In genomic region chr7:114084381-114085312, GRCh38 we compare ENCODE assay signal across 8 cellular contexts.
A peak's percentile ranks its signal among the peaks of the same experiment; 100 is the strongest.
DNase-seq lines count a peak whose midpoint lies in the region; ATAC-seq and TF ChIP-seq lines count a peak whose summit lies in the region.

No MANE protein-coding gene starts in this region.

- no peak for TF ChIP-seq CTCF in epithelial cell of proximal tubule (conservative IDR thresholded peaks at IDR 0.05; ENCODE audit: low read depth, low read length)

- peak; percentile 24 for DNase-seq in GM03348 (ENCODE audit: low spot score)
- DNase-seq in SHP77 treated with DMSO at 0.1 percent for 48 hours (lab: John Stamatoyannopoulos, UW) = peak; percentile 62
- peak; percentile 30 for DNase-seq in epithelial cell of proximal tubule (ENCODE audit: low read depth)
- peak; percentile 40 for DNase-seq in myocyte (ENCODE audit: low read depth)
- DNase-seq in T-helper 9 cell = no peak
- no peak for DNase-seq in A172 (ENCODE audit: low spot score)

- peak; percentile 21 for ATAC-seq in HG02759 (IDR thresholded peaks at IDR 0.05; ENCODE audit: unreplicated experiment)
- no peak for ATAC-seq in GM18870 (IDR thresholded peaks at IDR 0.05; ENCODE audit: unreplicated experiment)

- peak overlapping the region; percentile 76 for H3K4me3 ChIP-seq in epithelial cell of proximal tubule (ENCODE audit: low read depth, low read length)

Comparison
In these comparisons a context has a peak if more than half of its experiments do, and no peak if none do; other contexts are left out.
1. DNase-seq: peak in GM03348 (single experiment), SHP77 treated with DMSO at 0.1 percent for 48 hours (single experiment), epithelial cell of proximal tubule (single experiment) and myocyte (single experiment); none in T-helper 9 cell (single experiment) and A172 (single experiment).